28 cellular contexts compared by ENCODE assay signal in the genomic region with DNA sequence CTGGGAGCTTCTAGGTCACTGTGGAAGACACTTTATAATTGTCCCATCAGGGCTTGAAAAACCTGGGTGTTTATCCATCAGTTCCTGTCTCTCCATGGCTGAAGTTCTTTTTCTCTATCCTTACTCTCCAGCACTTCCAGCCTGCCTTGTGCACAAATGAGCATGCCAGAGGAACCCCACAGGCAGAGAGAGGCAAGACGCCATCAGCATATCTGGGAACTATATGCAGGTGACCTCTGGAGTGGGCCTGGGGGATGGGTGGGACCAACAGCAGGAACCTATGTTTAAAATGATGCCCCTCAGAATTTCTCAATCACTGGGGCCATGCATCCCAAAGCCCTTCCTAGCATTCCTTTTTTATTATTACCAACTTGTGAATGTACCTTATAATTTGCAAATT.
"Had no signal": no experiment of that assay in that cellular context is flagged by ENCODE, and none has a peak within 500 bp of the region (broad histone marks: within the 10 kb centered on the region; RNA-seq: fewer than 3 reads in every experiment).

No MANE protein-coding gene starts in this region.

- H3K9me3 Mint-ChIP-seq: activated CD4-positive, alpha-beta memory T cell treated with anti-CD3 and anti-CD28 coated beads, Interleukin-2, amount 10 ng/mL, durations not matched to agents 7 days and 5 days; activated CD4-positive, alpha-beta T cell treated with anti-CD3 and anti-CD28 coated beads, Interleukin-2, amount 10 ng/mL, durations not matched to agents 7 days and 5 days; activated T-cell treated with anti-CD3 and anti-CD28 coated beads, Interleukin-2, amount 50 U/mL, for 24 hours; activated T-cell treated with anti-CD3 and anti-CD28 coated beads, Interleukin-2, amount 50 U/mL, for 72 hours; central memory CD8-positive, alpha-beta T cell had no signal

- ATAC-seq: activated T-cell treated with anti-CD3 and anti-CD28 coated beads, Interleukin-2, amount 50 U/mL, for 72 hours; esophagus mucosa; foreskin keratinocyte; gastrocnemius medialis; heart left ventricle had no signal

- H3K27me3 Mint-ChIP-seq: dendritic cell treated with granulocyte-macrophage colony-stimulating factor and Interleukin-4, amounts not matched to agents 40 ng/mL and 50 ng/mL, for 4 days had no signal

- H3K36me3 ChIP-seq: brain microvascular endothelial cell, gastrocnemius medialis, heart left ventricle had no signal

- H3K4me1 Mint-ChIP-seq: activated CD4-positive, alpha-beta memory T cell treated with anti-CD3 and anti-CD28 coated beads, Interleukin-2, amount 10 ng/mL, durations not matched to agents 7 days and 5 days; activated CD4-positive, alpha-beta T cell treated with anti-CD3 and anti-CD28 coated beads, Interleukin-2, amount 10 ng/mL, durations not matched to agents 7 days and 5 days; central memory CD8-positive, alpha-beta T cell; endodermal cell had no signal

- H3K9me3 ChIP-seq: gastrocnemius medialis had no signal

- H3K27ac ChIP-seq: brain microvascular endothelial cell, coronary artery, dorsolateral prefrontal cortex, foreskin keratinocyte, gastrocnemius medialis, heart left ventricle had no signal

- H3K27ac Mint-ChIP-seq: activated CD4-positive, alpha-beta memory T cell treated with anti-CD3 and anti-CD28 coated beads, Interleukin-2, amount 10 ng/mL, durations not matched to agents 7 days and 5 days; activated CD4-positive, alpha-beta T cell treated with anti-CD3 and anti-CD28 coated beads, Interleukin-2, amount 10 ng/mL, durations not matched to agents 7 days and 5 days; activated naive CD8-positive, alpha-beta T cell; activated T-cell treated with anti-CD3 and anti-CD28 coated beads, Interleukin-2, amount 50 U/mL, for 24 hours; activated T-cell treated with anti-CD3 and anti-CD28 coated beads, Interleukin-2, amount 50 U/mL, for 72 hours; dendritic cell treated with granulocyte-macrophage colony-stimulating factor and Interleukin-4, amounts not matched to agents 40 ng/mL and 50 ng/mL, for 4 days; endodermal cell had no signal

- H3K4me1 ChIP-seq: foreskin keratinocyte, gastrocnemius medialis, heart left ventricle had no signal

- H3K4me3 Mint-ChIP-seq: activated CD4-positive, alpha-beta memory T cell treated with anti-CD3 and anti-CD28 coated beads, Interleukin-2, amount 10 ng/mL, durations not matched to agents 7 days and 5 days; activated CD4-positive, alpha-beta T cell treated with anti-CD3 and anti-CD28 coated beads, Interleukin-2, amount 10 ng/mL, durations not matched to agents 7 days and 5 days; activated naive CD8-positive, alpha-beta T cell; activated T-cell treated with anti-CD3 and anti-CD28 coated beads, Interleukin-2, amount 50 U/mL, for 24 hours; activated T-cell treated with anti-CD3 and anti-CD28 coated beads, Interleukin-2, amount 50 U/mL, for 72 hours; central memory CD8-positive, alpha-beta T cell; dendritic cell treated with granulocyte-macrophage colony-stimulating factor and Interleukin-4, amounts not matched to agents 40 ng/mL and 50 ng/mL, for 4 days; endodermal cell had no signal

- DNase-seq: activated CD4-positive, alpha-beta memory T cell treated with anti-CD3 and anti-CD28 coated beads, Interleukin-2, amount 10 ng/mL, durations not matched to agents 7 days and 5 days; activated CD4-positive, alpha-beta T cell treated with anti-CD3 and anti-CD28 coated beads for 1 hour; activated CD4-positive, alpha-beta T cell treated with anti-CD3 and anti-CD28 coated beads for 4 hours; activated CD4-positive, alpha-beta T cell treated with anti-CD3 and anti-CD28 coated beads, Interleukin-2, amount 10 ng/mL, durations not matched to agents 7 days and 5 days; activated CD4-positive, alpha-beta T cell treated with anti-CD3 and anti-CD28 coated beads, Interleukin-2, amount 50 U/mL, for 4 hours; activated CD8-positive, alpha-beta memory T cell treated with anti-CD3 and anti-CD28 coated beads, Interleukin-2, amount 50 U/mL, for 48 hours; activated gamma-delta T cell treated with Interleukin-2 at 50 U/mL for 16 hours; activated naive CD4-positive, alpha-beta T cell treated with anti-CD3 and anti-CD28 coated beads, Interleukin-2, amount 50 U/mL, for 16 hours; activated naive CD4-positive, alpha-beta T cell treated with Interleukin-2 at 50 U/mL for 16 hours; activated T-cell treated with anti-CD3 and anti-CD28 coated beads for 4 hours; activated T-cell treated with anti-CD3 and anti-CD28 coated beads, Interleukin-2, amount 50 U/mL, for 24 hours; activated T-cell treated with anti-CD3 and anti-CD28 coated beads, Interleukin-2, amount 50 U/mL, for 72 hours; amniotic stem cell; anterior cingulate cortex; brain microvascular endothelial cell; dorsolateral prefrontal cortex; effector memory CD4-positive, alpha-beta T cell; endodermal cell; foreskin keratinocyte; gastrocnemius medialis; glutamatergic neuron; heart left ventricle; T-helper 2 cell had no signal

- H3K27me3 ChIP-seq: brain microvascular endothelial cell, foreskin keratinocyte, gastrocnemius medialis, heart left ventricle had no signal

- H3K4me3 ChIP-seq: coronary artery, dorsolateral prefrontal cortex, gastrocnemius medialis, heart left ventricle had no signal
